8 cellular contexts compared by ENCODE assay signal in genomic region chr18:50880108-50880465, GRCh38. TPM values are rescaled to one million over a fixed set of nuclear protein-coding genes. Genes with fewer than 3 reads are reported as not detected.
DNase-seq lines count a peak whose midpoint lies in the region; ATAC-seq and TF ChIP-seq lines count a peak whose summit lies in the region.

No MANE protein-coding gene starts in this region.

- ATAC-seq in heart right ventricle (no peak), Right ventricle myocardium superior (ENCODE audit: poor library complexity) (no peak), HG02642 (IDR thresholded peaks at IDR 0.05; ENCODE audit: poor library complexity, unreplicated experiment) (no peak), HG03460 (IDR thresholded peaks at IDR 0.05; ENCODE audit: unreplicated experiment) (no peak)

- peak overlapping the region; percentile 70 to 98 (median 87) for H3K4me3 ChIP-seq in heart right ventricle
- H3K4me3 ChIP-seq in SU-DHL-6 (ENCODE audit: insufficient read depth, low read length, poor library complexity, severe bottlenecking): peak overlapping the region; percentile 94
- H3K4me3 ChIP-seq in stomach: peak overlapping the region; percentile 68 to 96 (median 83)

- peak overlapping the region; percentile 83 for H3K4me2 ChIP-seq in SU-DHL-6 (ENCODE audit: low read depth, low read length, poor library complexity, severe bottlenecking)

- intact Hi-C loops in heart right ventricle (cut with DNase I) (loop anchor here in 4 of 10 donors (2.0 to 10.0 kb wide), 4 partner anchors 37 to 165 kb away; partner anchors contain the start of genes ELAC1 (in 1 of the 4) and SMAD4 (in 1 of the 4)), Right ventricle myocardium superior (cut with DNase I) (no loop called here), stomach (cut with DNase I; ENCODE audit: low total_unique reads) (no loop called here)

- no peaks in the 10 kb centered on the region for H3K36me3 ChIP-seq in heart right ventricle
- H3K36me3 ChIP-seq in SU-DHL-6 (ENCODE audit: low read length): no peaks in the 10 kb centered on the region; the same call in 1 of the 2 replicates
- H3K36me3 ChIP-seq in stomach: no peaks in the 10 kb centered on the region

- peaks cover 58% of the 10 kb centered on the region for H3K79me2 ChIP-seq in SU-DHL-6 (ENCODE audit: insufficient read depth, low read length)

- DNase-seq in heart right ventricle: no peak
- no peak for DNase-seq in Right ventricle myocardium superior
- peak; percentile 5 for DNase-seq in germinal center (ENCODE audit: low spot score)
- no peak for DNase-seq in stomach
- no peak for DNase-seq in activated effector memory CD4-positive, alpha-beta T cell treated with Interleukin-2 at 50 U/mL for 16 hours

- H3K9ac ChIP-seq in SU-DHL-6 (ENCODE audit: low read length): peak overlapping the region; percentile 76

- no peak for TF ChIP-seq POLR2A in stomach (IDR thresholded peaks at IDR 0.05)

- no peaks in the 10 kb centered on the region for H3K9me3 ChIP-seq in heart right ventricle
- no peaks in the 10 kb centered on the region for H3K9me3 ChIP-seq in SU-DHL-6 (ENCODE audit: insufficient read depth, low read length)
- no peaks in the 10 kb centered on the region for H3K9me3 ChIP-seq in stomach

- H3K4me1 ChIP-seq in heart right ventricle (peaks cover 0 to 44% (median 17%) of the 10 kb centered on the region in 9 donors), stomach (peaks cover 7 to 40% (median 22%) of the 10 kb centered on the region in 4 donors)

- H3K27ac ChIP-seq in heart right ventricle (peak overlapping the region in 7 of 10 donors; percentile 85 to 100 (median 96)), SU-DHL-6 (ENCODE audit: low read depth, low read length) (peak overlapping the region; percentile 76), stomach (peak overlapping the region in 4 of 5 donors; percentile 94 to 98 (median 96))

- H3K27me3 ChIP-seq in heart right ventricle (no peaks in the 10 kb centered on the region), SU-DHL-6 (ENCODE audit: low read length) (no peaks in the 10 kb centered on the region), stomach (no peaks in the 10 kb centered on the region)

- TF ChIP-seq EP300 in stomach (IDR thresholded peaks at IDR 0.05): no peak

- H3F3A ChIP-seq in SU-DHL-6 (ENCODE audit: insufficient read depth): peaks cover 19% of the 10 kb centered on the region

- TF ChIP-seq CTCF in heart right ventricle (IDR thresholded peaks at IDR 0.05): no peak
- no peak for TF ChIP-seq CTCF in SU-DHL-6 (IDR thresholded peaks at IDR 0.05; ENCODE audit: insufficient read depth, low read length, poor library complexity, severe bottlenecking)
- peak in 1 of 7 experiments; percentile 9 for TF ChIP-seq CTCF in stomach (IDR thresholded peaks at IDR 0.05)

- H4K20me1 ChIP-seq in SU-DHL-6 (ENCODE audit: low read depth, low read length): peaks cover 5% of the 10 kb centered on the region; the same call in 1 of the 2 replicates

- 15 to 24% methylated on average over 6 of the region's 6 CpGs for WGBS in heart right ventricle, 2 donors
- WGBS in stomach, 5 donors: 4 to 16% (median 12%) methylated on average over 6 of the region's 6 CpGs

- no peaks in the 10 kb centered on the region for H3K9me2 ChIP-seq in SU-DHL-6 (replicated peaks; ENCODE audit: insufficient read depth, low read length)

- peak overlapping the region; percentile 70 for H2AFZ ChIP-seq in SU-DHL-6 (ENCODE audit: low read depth, low read length, severe bottlenecking)

RNA-seq across cellular contexts. Expression of gene ME2, which starts 1.2 kb away (rescaled TPM):
- total RNA-seq in heart right ventricle (100 to 1,000 TPM in 1 of 10 donors, 10 to 100 TPM in 9; 62.1 to 104 (median 75.9) TPM), Right ventricle myocardium superior (92.6 TPM), stomach (100 to 1,000 TPM in 1 of 5 donors, 10 to 100 TPM in 4; 32.7 to 100 (median 84.9) TPM)
- polyA plus RNA-seq in heart right ventricle (10 to 100 TPM; 21.7 to 38.4 TPM), stomach (10 to 100 TPM; 16.6 to 40.6 (median 29.8) TPM)
